Comparison of ENCODE assay signal across 20 cellular contexts in the genomic region with DNA sequence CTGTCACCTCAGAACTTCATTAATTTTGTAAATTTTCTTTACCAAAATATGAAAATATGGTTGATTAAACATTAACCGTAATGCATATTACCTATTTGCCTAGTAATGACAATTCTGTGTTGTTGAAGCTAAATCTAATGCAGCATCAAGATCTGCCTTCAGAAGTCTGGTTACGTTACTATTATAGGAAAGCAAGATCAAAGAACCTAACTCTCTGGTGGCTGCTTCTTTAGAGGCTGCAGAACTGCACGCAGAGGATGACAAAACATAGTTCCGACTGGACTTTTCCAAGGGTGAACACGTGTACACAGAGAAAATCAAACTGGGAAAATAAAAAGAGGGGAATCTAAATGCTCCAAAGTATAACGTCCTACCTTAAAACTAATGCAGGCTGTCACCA.
"Had no signal": no experiment of that assay in that cellular context is flagged by ENCODE, and none has a peak within 500 bp of the region (broad histone marks: within the 10 kb centered on the region; RNA-seq: fewer than 3 reads in every experiment).

No MANE protein-coding gene starts in this region.

- H3K27me3 ChIP-seq: body of pancreas, hepatocyte, sigmoid colon, tibial artery, uterus had no signal

- H3K27ac ChIP-seq: body of pancreas, hepatocyte, lower lobe of right lung, sigmoid colon, uterus, WERI-Rb-1 had no signal

- H3K4me3 ChIP-seq: body of pancreas, hepatocyte, lower lobe of right lung, sigmoid colon, tibial artery, uterus had no signal

- H3K9me3 Mint-ChIP-seq: activated CD4-positive, alpha-beta memory T cell treated with anti-CD3 and anti-CD28 coated beads for 36 hours; effector memory CD8-positive, alpha-beta T cell had no signal

- H3K36me3 ChIP-seq: uterus, WERI-Rb-1 had no signal

- H3K4me3 Mint-ChIP-seq: activated CD4-positive, alpha-beta memory T cell treated with anti-CD3 and anti-CD28 coated beads for 36 hours; activated CD4-positive, alpha-beta T cell treated with anti-CD3 and anti-CD28 coated beads for 36 hours; effector memory CD8-positive, alpha-beta T cell had no signal

- ATAC-seq: activated CD4-positive, alpha-beta T cell treated with anti-CD3 and anti-CD28 coated beads for 36 hours; body of pancreas; left colon; lower lobe of right lung had no signal

- H3K27me3 Mint-ChIP-seq: activated CD4-positive, alpha-beta memory T cell treated with anti-CD3 and anti-CD28 coated beads for 36 hours; activated CD4-positive, alpha-beta T cell treated with anti-CD3 and anti-CD28 coated beads for 36 hours; effector memory CD8-positive, alpha-beta T cell had no signal

- H3K4me1 ChIP-seq: body of pancreas, lower lobe of right lung, uterus had no signal

- DNase-seq: activated CD4-positive, alpha-beta memory T cell treated with anti-CD3 and anti-CD28 coated beads for 36 hours; activated CD4-positive, alpha-beta T cell treated with anti-CD3 and anti-CD28 coated beads for 36 hours; activated effector memory CD4-positive, alpha-beta T cell treated with Interleukin-2 at 50 U/mL for 16 hours; activated naive CD4-positive, alpha-beta T cell treated with anti-CD3 and anti-CD28 coated beads, Interleukin-2, amount 50 U/mL, for 16 hours; activated T-cell treated with anti-CD3 and anti-CD28 coated beads, Interleukin-2, amount 50 U/mL, for 1 hour; body of pancreas; effector memory CD8-positive, alpha-beta T cell; left colon; lower lobe of right lung; occipital lobe; posterior cingulate gyrus; sigmoid colon; stimulated activated CD4-positive, alpha-beta T cell treated with anti-CD3 and anti-CD28 coated beads, Interleukin-4, amount 100 ng/mL, for 24 hours; stimulated activated naive CD4-positive, alpha-beta T cell; substantia nigra; T-helper 2 cell; tibial artery; uterus; WERI-Rb-1 had no signal

- H3K9me3 ChIP-seq: body of pancreas, lower lobe of right lung, sigmoid colon, tibial artery, uterus had no signal

- H3K27ac Mint-ChIP-seq: activated CD4-positive, alpha-beta memory T cell treated with anti-CD3 and anti-CD28 coated beads for 36 hours had no signal
